In genomic region chr4:173360587-173361221, GRCh38 we compare ENCODE assay signal across 1 cellular context.
TF ChIP-seq lines count a peak whose summit lies in the region.

No MANE protein-coding gene starts in this region.

TF ChIP-seq in H1, 55 proteins besides CTCF, POLR2A, EP300 and RAD21:
- TF ChIP-seq ASH2L (IDR thresholded peaks at IDR 0.05; ENCODE audit: low read length) (no peak), CTBP2 (IDR thresholded peaks at IDR 0.05; ENCODE audit: borderline replicate concordance, insufficient read depth, insufficient read length, low read length) (no peak), HDAC6 (IDR thresholded peaks at IDR 0.05; ENCODE audit: low read depth, low read length) (no peak), POU5F1 (IDR thresholded peaks at IDR 0.05; ENCODE audit: low read depth, low read length) (no peak)
